1 cellular context compared by ENCODE assay signal in the genomic region with DNA sequence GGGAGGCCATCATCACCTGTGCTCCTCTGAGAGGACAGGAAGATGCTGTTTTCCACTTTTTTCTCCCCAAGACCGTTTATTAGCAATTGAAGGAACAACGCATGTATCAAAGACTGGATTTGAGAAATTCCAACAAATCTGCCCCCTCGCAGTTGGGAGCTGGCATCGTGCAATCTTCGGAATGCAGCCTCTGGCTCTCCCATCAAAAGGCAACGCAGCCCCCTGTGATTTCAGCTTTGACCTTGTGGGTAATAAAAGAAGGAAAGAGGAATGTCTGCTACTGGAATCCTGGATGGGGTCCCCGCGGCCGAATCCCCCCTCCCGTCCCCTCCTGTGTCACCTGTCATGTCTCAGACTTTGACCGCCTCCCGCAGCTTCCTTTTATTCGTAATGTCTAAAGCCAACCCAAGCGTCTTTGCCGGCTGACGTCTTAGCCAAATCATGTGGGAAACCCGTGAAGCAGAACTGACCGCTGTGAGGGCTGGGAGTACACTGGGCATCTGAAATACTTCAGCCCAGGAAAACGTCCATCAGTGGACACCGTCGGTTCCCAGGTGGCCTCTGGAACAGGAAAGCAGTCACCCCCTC.
TF ChIP-seq lines count a peak whose summit lies in the region.

No MANE protein-coding gene starts in this region.

TF ChIP-seq in H1, 55 proteins besides CTCF, POLR2A, EP300 and RAD21:
- no peak for TF ChIP-seq SAP30 (IDR thresholded peaks at IDR 0.05; ENCODE audit: insufficient read depth, insufficient replicate concordance, low read length)
- TF ChIP-seq TBP (IDR thresholded peaks at IDR 0.05; ENCODE audit: low read depth, low read length), result no peak
- TF ChIP-seq SIN3A (conservative IDR thresholded peaks at IDR 0.05 in 1 of 2, IDR thresholded peaks at IDR 0.05 in 1 of 2; ENCODE audit: low read depth in 1 of 2, low read length in 2 of 2), result no peak
- no peak for TF ChIP-seq CHD7 (IDR thresholded peaks at IDR 0.05; ENCODE audit: insufficient replicate concordance, low read length)
- TF ChIP-seq RXRA (IDR thresholded peaks at IDR 0.05; ENCODE audit: insufficient read depth, low read depth, low read length), result no peak
- TF ChIP-seq, protein P1, sequence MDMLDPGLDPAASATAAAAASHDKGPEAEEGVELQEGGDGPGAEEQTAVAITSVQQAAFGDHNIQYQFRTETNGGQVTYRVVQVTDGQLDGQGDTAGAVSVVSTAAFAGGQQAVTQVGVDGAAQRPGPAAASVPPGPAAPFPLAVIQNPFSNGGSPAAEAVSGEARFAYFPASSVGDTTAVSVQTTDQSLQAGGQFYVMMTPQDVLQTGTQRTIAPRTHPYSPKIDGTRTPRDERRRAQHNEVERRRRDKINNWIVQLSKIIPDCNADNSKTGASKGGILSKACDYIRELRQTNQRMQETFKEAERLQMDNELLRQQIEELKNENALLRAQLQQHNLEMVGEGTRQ (IDR thresholded peaks at IDR 0.05; ENCODE audit: low read length), result no peak
- no peak for TF ChIP-seq CREB1 (IDR thresholded peaks at IDR 0.05)
TF ChIP-seq in H1: peak in this region for 0.
